Comparison of ENCODE assay signal across 8 cellular contexts in genomic region chr19:12965812-12966135, GRCh38. TPM values are rescaled to one million over a fixed set of nuclear protein-coding genes. Genes with fewer than 3 reads are reported as not detected.
DNase-seq lines count a peak whose midpoint lies in the region; ATAC-seq and TF ChIP-seq lines count a peak whose summit lies in the region.

No MANE protein-coding gene starts in this region.

- H3K4me1 ChIP-seq in hepatocyte (ENCODE audit: insufficient read depth) (no peaks in the 10 kb centered on the region), smooth muscle cell (ENCODE audit: low read depth) (peaks cover 4% of the 10 kb centered on the region)

- H3K4me2 ChIP-seq in hepatocyte (peak overlapping the region; percentile 99), smooth muscle cell (peak overlapping the region; percentile 90)

- H3K9me3 ChIP-seq in WERI-Rb-1 (ENCODE audit: severe bottlenecking) = no peaks in the 10 kb centered on the region
- no peaks in the 10 kb centered on the region for H3K9me3 ChIP-seq in hepatocyte (ENCODE audit: low read depth)
- H3K9me3 ChIP-seq in smooth muscle cell (replicated peaks; ENCODE audit: low read depth) = no peaks in the 10 kb centered on the region

- no peak for DNase-seq in T-helper 1 cell
- no peak for DNase-seq in WERI-Rb-1
- no peak for DNase-seq in hepatocyte (ENCODE audit: low spot score)
- no peak for DNase-seq in smooth muscle cell (lab: John Stamatoyannopoulos, UW; ENCODE audit: unreplicated experiment)
- DNase-seq in stimulated activated CD8-positive, alpha-beta memory T cell treated with anti-CD3 and anti-CD28 coated beads, Interleukin-4, amount 100 ng/mL, for 48 hours = no peak
- no peak for DNase-seq in NCI-H1694 treated with DMSO at 0.1 percent for 48 hours (lab: John Stamatoyannopoulos, UW)

- H3K27me3 ChIP-seq in WERI-Rb-1 (ENCODE audit: insufficient read depth, low read depth, severe bottlenecking) = no peaks in the 10 kb centered on the region
- H3K27me3 ChIP-seq in hepatocyte = no peaks in the 10 kb centered on the region
- no peaks in the 10 kb centered on the region for H3K27me3 ChIP-seq in smooth muscle cell (ENCODE audit: low read depth)

- H3K36me3 ChIP-seq in WERI-Rb-1 (no peaks in the 10 kb centered on the region; the same call in 1 of the 2 replicates), hepatocyte (replicated peaks; ENCODE audit: insufficient read depth, low read depth) (no peaks in the 10 kb centered on the region), smooth muscle cell (ENCODE audit: low read depth) (no peaks in the 10 kb centered on the region)

- H3K9me3 Mint-ChIP-seq in T-helper 1 cell treated with Interleukin-12 subunit alpha and Interleukin-12 subunit beta and Interleukin-4 antibody, amounts not matched to agents 30 μg/mL and 1 μg/mL, for 36 hours = no peaks in the 10 kb centered on the region

- no peaks in the 10 kb centered on the region for H3K36me3 Mint-ChIP-seq in T-helper 1 cell treated with Interleukin-12 subunit alpha and Interleukin-12 subunit beta and Interleukin-4 antibody, amounts not matched to agents 30 μg/mL and 1 μg/mL, for 36 hours (ENCODE audit: low read depth)

- H3K4me3 Mint-ChIP-seq in T-helper 1 cell treated with Interleukin-12 subunit alpha and Interleukin-12 subunit beta and Interleukin-4 antibody, amounts not matched to agents 30 μg/mL and 1 μg/mL, for 36 hours = no peak overlapping the region

- H3K4me1 Mint-ChIP-seq in T-helper 1 cell treated with Interleukin-12 subunit alpha and Interleukin-12 subunit beta and Interleukin-4 antibody, amounts not matched to agents 30 μg/mL and 1 μg/mL, for 36 hours (ENCODE audit: low read depth) = peaks cover 4% of the 10 kb centered on the region

- H3K27ac Mint-ChIP-seq in T-helper 1 cell treated with Interleukin-12 subunit alpha and Interleukin-12 subunit beta and Interleukin-4 antibody, amounts not matched to agents 30 μg/mL and 1 μg/mL, for 36 hours = peak overlapping the region; percentile 26

- peak overlapping the region; percentile 90 for H2AFZ ChIP-seq in hepatocyte
- H2AFZ ChIP-seq in smooth muscle cell (ENCODE audit: low read depth) = peak overlapping the region; percentile 91

- no peaks in the 10 kb centered on the region for H3F3A ChIP-seq in smooth muscle cell (ENCODE audit: low read depth)

- no peak for ATAC-seq in GM19324 (IDR thresholded peaks at IDR 0.05; ENCODE audit: low FRiP score, unreplicated experiment)

- no peak overlapping the region for H3K9ac ChIP-seq in smooth muscle cell (ENCODE audit: low read depth)

- peaks cover 10% of the 10 kb centered on the region for H3K27me3 Mint-ChIP-seq in T-helper 1 cell treated with Interleukin-12 subunit alpha and Interleukin-12 subunit beta and Interleukin-4 antibody, amounts not matched to agents 30 μg/mL and 1 μg/mL, for 36 hours (ENCODE audit: low read depth)

- H4K20me1 ChIP-seq in hepatocyte (ENCODE audit: insufficient read depth, poor library complexity, severe bottlenecking) = no peaks in the 10 kb centered on the region
- no peaks in the 10 kb centered on the region for H4K20me1 ChIP-seq in smooth muscle cell (ENCODE audit: low read depth)

- H3K79me2 ChIP-seq in hepatocyte (no peaks in the 10 kb centered on the region), smooth muscle cell (ENCODE audit: low read depth) (no peaks in the 10 kb centered on the region)

- TF ChIP-seq CTCF in WERI-Rb-1 (IDR thresholded peaks at IDR 0.05; ENCODE audit: low read depth, low read length) = no peak
- TF ChIP-seq CTCF in hepatocyte (IDR thresholded peaks at IDR 0.05; ENCODE audit: poor library complexity) = no peak
- no peak for TF ChIP-seq CTCF in smooth muscle cell (IDR thresholded peaks at IDR 0.05; ENCODE audit: borderline replicate concordance, insufficient read depth, poor library complexity, severe bottlenecking)

- H3K27ac ChIP-seq in WERI-Rb-1 (peak overlapping the region; percentile 91), hepatocyte (no peak overlapping the region), smooth muscle cell (ENCODE audit: low read depth) (no peak overlapping the region)

- H3K9me2 ChIP-seq in hepatocyte (replicated peaks; ENCODE audit: insufficient read depth) = no peaks in the 10 kb centered on the region

- WGBS in hepatocyte (ENCODE audit: low lambda C conversion rate, missing lambda C conversion rate) = 56% methylated on average over 8 of the region's 8 CpGs
- WGBS in smooth muscle cell (ENCODE audit: low lambda C conversion rate) = 57% methylated on average over 8 of the region's 8 CpGs

- H3K4me3 ChIP-seq in WERI-Rb-1 (ENCODE audit: low read depth, low read length) = peak overlapping the region; percentile 56
- H3K4me3 ChIP-seq in hepatocyte = no peak overlapping the region
- H3K4me3 ChIP-seq in smooth muscle cell = peak overlapping the region; percentile 53

RNA-seq across cellular contexts. Expression of gene DAND5, which starts 3.6 kb away (rescaled TPM):
- total RNA-seq in hepatocyte (0.17 TPM in 1 of 2 replicates, not detected in the other), smooth muscle cell (not detected in 2 replicates)
- polyA plus RNA-seq in hepatocyte (not detected in 2 replicates), smooth muscle cell (0.18 TPM in 1 of 2 replicates, not detected in the other)

RNA-seq across cellular contexts. Expression of gene GADD45GIP1, which starts 8.8 kb away (rescaled TPM):
- 21.0 and 27.2 TPM in 2 replicates for total RNA-seq in hepatocyte
- polyA plus RNA-seq in hepatocyte = 106 and 109 TPM in 2 replicates
- 51.5 and 51.6 TPM in 2 replicates for total RNA-seq in smooth muscle cell
- polyA plus RNA-seq in smooth muscle cell = 152 and 153 TPM in 2 replicates

RNA-seq across cellular contexts. Expression of gene RAD23A, which starts 20.1 kb away (rescaled TPM):
- 64.5 and 65.8 TPM in 2 replicates for total RNA-seq in hepatocyte
- polyA plus RNA-seq in hepatocyte = 130 and 140 TPM in 2 replicates
- total RNA-seq in smooth muscle cell = 74.4 and 97.1 TPM in 2 replicates
- polyA plus RNA-seq in smooth muscle cell = 176 and 191 TPM in 2 replicates

RNA-seq across cellular contexts. Expression of gene CALR, which starts 27.4 kb away (rescaled TPM):
- 1,414 and 1,442 TPM in 2 replicates for total RNA-seq in hepatocyte
- 915 and 922 TPM in 2 replicates for polyA plus RNA-seq in hepatocyte
- total RNA-seq in smooth muscle cell = 800 and 956 TPM in 2 replicates
- polyA plus RNA-seq in smooth muscle cell = 640 and 833 TPM in 2 replicates

RNA-seq across cellular contexts. Expression of gene NFIX, which starts 29.5 kb away (rescaled TPM):
- 3.8 and 12.8 TPM in 2 replicates for total RNA-seq in hepatocyte
- 6.3 and 10.2 TPM in 2 replicates for polyA plus RNA-seq in hepatocyte
- total RNA-seq in smooth muscle cell = 2.3 TPM in 2 replicates
- polyA plus RNA-seq in smooth muscle cell = 1.8 and 1.9 TPM in 2 replicates
